ENCODE assay signal across 25 cellular contexts in genomic region chr16:55390838-55391237, GRCh38.
"Had no signal": no experiment of that assay in that cellular context is flagged by ENCODE, and none has a peak within 500 bp of the region (broad histone marks: within the 10 kb centered on the region; RNA-seq: fewer than 3 reads in every experiment).

No MANE protein-coding gene starts in this region.

- H3K27me3 ChIP-seq: breast epithelium, MG63, Peyer's patch had no signal

- H3K27ac Mint-ChIP-seq: activated B cell treated with CpG ODN at 0.5 μM for 24 hours; activated CD4-positive, alpha-beta T cell treated with anti-CD3 and anti-CD28 coated beads, Interleukin-2, amount 10 ng/mL, durations not matched to agents 24 days and 14 days; activated CD8-positive, alpha-beta memory T cell treated with anti-CD3 and anti-CD28 coated beads, Interleukin-2, amount 10 ng/mL, durations not matched to agents 7 days and 5 days; activated naive CD4-positive, alpha-beta T cell treated with anti-CD3 and anti-CD28 coated beads, Interleukin-2, amount 50 U/mL, for 24 hours; activated T-cell treated with anti-CD3 and anti-CD28 coated beads, Interleukin-2, amount 50 U/mL, for 24 hours; activated T-helper 1 cell treated with anti-CD3 and anti-CD28 coated beads, Interleukin-12 subunit alpha, Interleukin-12 subunit beta, Interleukin-2, Interleukin-4 antibody, amounts not matched to agents 30 ng/mL and 10 ng/mL and 1 ng/mL, durations not matched to agents 14 hours and 24 hours and 36 hours; T-helper 17 cell had no signal

- H3K9me3 ChIP-seq: breast epithelium, MG63, Peyer's patch had no signal

- H3K27me3 Mint-ChIP-seq: activated CD4-positive, alpha-beta T cell treated with anti-CD3 and anti-CD28 coated beads, Interleukin-2, amount 10 ng/mL, durations not matched to agents 24 days and 14 days; activated CD8-positive, alpha-beta memory T cell treated with anti-CD3 and anti-CD28 coated beads, Interleukin-2, amount 10 ng/mL, durations not matched to agents 7 days and 5 days; activated naive CD4-positive, alpha-beta T cell treated with anti-CD3 and anti-CD28 coated beads, Interleukin-2, amount 50 U/mL, for 24 hours; activated T-cell treated with anti-CD3 and anti-CD28 coated beads, Interleukin-2, amount 50 U/mL, for 24 hours had no signal

- H3K36me3 ChIP-seq: breast epithelium, MG63, Peyer's patch had no signal

- H3K4me1 ChIP-seq: breast epithelium, Peyer's patch had no signal

- H3K4me3 Mint-ChIP-seq: activated B cell treated with CpG ODN at 0.5 μM for 24 hours; activated CD4-positive, alpha-beta T cell treated with anti-CD3 and anti-CD28 coated beads, Interleukin-2, amount 10 ng/mL, durations not matched to agents 24 days and 14 days; activated CD8-positive, alpha-beta memory T cell treated with anti-CD3 and anti-CD28 coated beads, Interleukin-2, amount 10 ng/mL, durations not matched to agents 7 days and 5 days; activated naive CD4-positive, alpha-beta T cell treated with anti-CD3 and anti-CD28 coated beads, Interleukin-2, amount 50 U/mL, for 24 hours; activated T-cell treated with anti-CD3 and anti-CD28 coated beads, Interleukin-2, amount 50 U/mL, for 24 hours; activated T-helper 1 cell treated with anti-CD3 and anti-CD28 coated beads, Interleukin-12 subunit alpha, Interleukin-12 subunit beta, Interleukin-2, Interleukin-4 antibody, amounts not matched to agents 30 ng/mL and 10 ng/mL and 1 ng/mL, durations not matched to agents 14 hours and 24 hours and 36 hours; T-helper 17 cell had no signal

- H3K36me3 Mint-ChIP-seq: activated CD8-positive, alpha-beta memory T cell treated with anti-CD3 and anti-CD28 coated beads, Interleukin-2, amount 10 ng/mL, durations not matched to agents 7 days and 5 days; activated naive CD4-positive, alpha-beta T cell treated with anti-CD3 and anti-CD28 coated beads, Interleukin-2, amount 50 U/mL, for 24 hours had no signal

- H3K9ac ChIP-seq: KMS-11 had no signal

- H3K4me1 Mint-ChIP-seq: activated B cell treated with CpG ODN at 0.5 μM for 24 hours; activated CD4-positive, alpha-beta T cell treated with anti-CD3 and anti-CD28 coated beads, Interleukin-2, amount 10 ng/mL, durations not matched to agents 24 days and 14 days; activated CD8-positive, alpha-beta memory T cell treated with anti-CD3 and anti-CD28 coated beads, Interleukin-2, amount 10 ng/mL, durations not matched to agents 7 days and 5 days; activated naive CD4-positive, alpha-beta T cell treated with anti-CD3 and anti-CD28 coated beads, Interleukin-2, amount 50 U/mL, for 24 hours; T-helper 17 cell had no signal

- H3K9me3 Mint-ChIP-seq: activated B cell treated with CpG ODN at 0.5 μM for 24 hours; activated CD4-positive, alpha-beta T cell treated with anti-CD3 and anti-CD28 coated beads, Interleukin-2, amount 10 ng/mL, durations not matched to agents 24 days and 14 days; activated naive CD4-positive, alpha-beta T cell treated with anti-CD3 and anti-CD28 coated beads, Interleukin-2, amount 50 U/mL, for 24 hours; activated T-cell treated with anti-CD3 and anti-CD28 coated beads, Interleukin-2, amount 50 U/mL, for 24 hours; activated T-helper 1 cell treated with anti-CD3 and anti-CD28 coated beads, Interleukin-12 subunit alpha, Interleukin-12 subunit beta, Interleukin-2, Interleukin-4 antibody, amounts not matched to agents 30 ng/mL and 10 ng/mL and 1 ng/mL, durations not matched to agents 14 hours and 24 hours and 36 hours had no signal

- H3K4me2 ChIP-seq: KMS-11 had no signal

- DNase-seq: activated B cell treated with CpG ODN at 0.5 μM for 24 hours; activated CD4-positive, alpha-beta T cell treated with anti-CD3 and anti-CD28 coated beads for 1 hour; activated CD4-positive, alpha-beta T cell treated with anti-CD3 and anti-CD28 coated beads, Interleukin-2, amount 10 ng/mL, durations not matched to agents 24 days and 14 days; activated CD4-positive, alpha-beta T cell treated with anti-CD3 and anti-CD28 coated beads, Interleukin-2, amount 50 U/mL, for 48 hours; activated CD8-positive, alpha-beta memory T cell treated with anti-CD3 and anti-CD28 coated beads, Interleukin-2, amount 10 ng/mL, durations not matched to agents 7 days and 5 days; activated effector memory CD4-positive, alpha-beta T cell treated with Interleukin-2 at 50 U/mL for 16 hours; activated naive CD4-positive, alpha-beta T cell; activated T-cell treated with anti-CD3 and anti-CD28 coated beads, Interleukin-2, amount 50 U/mL, for 24 hours; aorta; MG63; NCI-H1105; NCI-H1436; NCI-H1694 treated with DMSO at 0.1 percent for 48 hours; NCI-H2029 treated with DMSO at 0.1 percent for 48 hours; NCI-H510A treated with DMSO at 0.1 percent for 48 hours; NCI-H69; Peyer's patch; SHP77 treated with DMSO at 0.1 percent for 48 hours; T-helper 17 cell; T-helper 9 cell had no signal

- H3K27ac ChIP-seq: breast epithelium, KMS-11, Peyer's patch, RWPE1 had no signal

- H3K4me3 ChIP-seq: breast epithelium, MG63, Peyer's patch had no signal

- ATAC-seq: activated CD8-positive, alpha-beta memory T cell treated with anti-CD3 and anti-CD28 coated beads, Interleukin-2, amount 10 ng/mL, durations not matched to agents 7 days and 5 days; T-helper 17 cell had no signal
